ENCODE assay signal across 23 cellular contexts in genomic region chr11:69956669-69957190, GRCh38.
A peak's percentile ranks its signal among the peaks of the same experiment; 100 is the strongest.
DNase-seq lines count a peak whose midpoint lies in the region; ATAC-seq, FAIRE-seq and TF ChIP-seq lines count a peak whose summit lies in the region.
"Had no signal": no experiment of that assay in that cellular context is flagged by ENCODE, and none has a peak within 500 bp of the region (broad histone marks: within the 10 kb centered on the region; RNA-seq: fewer than 3 reads in every experiment).

No MANE protein-coding gene starts in this region.

- TF ChIP-seq POLR2A in A549 (IDR thresholded peaks at IDR 0.05; ENCODE audit: low read length) = no peak

- no peaks in the 10 kb centered on the region for H3K4me1 Mint-ChIP-seq in endothelial cell (ENCODE audit: unreplicated experiment)
- H3K4me1 Mint-ChIP-seq: CD4-positive, alpha-beta memory T cell had no signal

- H3K4me2 ChIP-seq in A549 (peak overlapping the region; percentile 62; the same call in 2 of the 3 replicates), mesenchymal stem cell (ENCODE audit: low read length, poor library complexity, severe bottlenecking) (no peak overlapping the region)

- H3K27ac ChIP-seq in A549 (peak overlapping the region; percentile 28 to 79; a peak in 4 of 6 replicates), RWPE2 (ENCODE audit: poor library complexity, severe bottlenecking) (no peak overlapping the region), mesenchymal stem cell (ENCODE audit: low read length, poor library complexity, severe bottlenecking) (no peak overlapping the region), lower lobe of right lung (no peak overlapping the region)
- H3K27ac ChIP-seq: HL-60, SK-N-MC had no signal

- no peak for TF ChIP-seq EP300 in A549 (IDR thresholded peaks at IDR 0.05)

- no peaks in the 10 kb centered on the region for H3K36me3 Mint-ChIP-seq in endothelial cell (ENCODE audit: low read depth, unreplicated experiment)
- H3K36me3 Mint-ChIP-seq: CD4-positive, alpha-beta memory T cell had no signal

- H3K23ac ChIP-seq in mesenchymal stem cell (ENCODE audit: low read length in 2 of 2) = no peak overlapping the region

- no peak overlapping the region for H2AK5ac ChIP-seq in mesenchymal stem cell (ENCODE audit: low read length, severe bottlenecking)

- TF ChIP-seq CTCF in A549 (IDR thresholded peaks at IDR 0.05) (no peak), RWPE2 (IDR thresholded peaks at IDR 0.05; ENCODE audit: poor library complexity, severe bottlenecking) (no peak), lower lobe of right lung (IDR thresholded peaks at IDR 0.05) (no peak), endothelial cell (IDR thresholded peaks at IDR 0.05; ENCODE audit: unreplicated experiment) (no peak)

- H2BK5ac ChIP-seq in mesenchymal stem cell (ENCODE audit: low read depth, low read length, poor library complexity, severe bottlenecking) = no peak overlapping the region

- peaks cover 12% of the 10 kb centered on the region for H3K27me3 Mint-ChIP-seq in endothelial cell (ENCODE audit: unreplicated experiment)

- peak overlapping the region in 1 of 2 experiments; percentile 53 for H3K14ac ChIP-seq in mesenchymal stem cell (ENCODE audit: low read length in 2 of 2)

- 87% methylated on average over 5 of the region's 8 CpGs for WGBS in A549 (ENCODE audit: missing lambda C conversion rate)
- WGBS in mesenchymal stem cell = 92% methylated on average over 8 of the region's 8 CpGs

- POLR2A ChIA-PET in A549 (lab: Yijun Ruan, JAX) = no interaction called here

- H2AFZ ChIP-seq in mesenchymal stem cell (ENCODE audit: low read depth, low read length) = no peak overlapping the region

- H3K4me3 ChIP-seq in A549 = no peak overlapping the region
- no peak overlapping the region for H3K4me3 ChIP-seq in RWPE2 (ENCODE audit: severe bottlenecking)
- H3K4me3 ChIP-seq in mesenchymal stem cell (ENCODE audit: insufficient read depth in 1 of 2, low read depth in 1 of 2, low read length in 2 of 2) = no peak overlapping the region
- no peak overlapping the region for H3K4me3 ChIP-seq in lower lobe of right lung
- H3K4me3 ChIP-seq: SK-N-MC had no signal

- peak overlapping the region in 1 of 2 experiments; percentile 30 for H3K18ac ChIP-seq in mesenchymal stem cell (ENCODE audit: low read depth in 1 of 2, low read length in 2 of 2)

- H3K9me3 ChIP-seq in A549 = peaks cover 16% of the 10 kb centered on the region; the same call in 2 of the 3 replicates
- H3K9me3 ChIP-seq in RWPE2 (ENCODE audit: severe bottlenecking) = no peaks in the 10 kb centered on the region
- peaks cover 9% of the 10 kb centered on the region for H3K9me3 ChIP-seq in mesenchymal stem cell (ENCODE audit: control insufficient read depth, low read length)
- no peaks in the 10 kb centered on the region for H3K9me3 ChIP-seq in lower lobe of right lung

- H2BK120ac ChIP-seq in mesenchymal stem cell (ENCODE audit: low read depth, low read length) = no peak overlapping the region

- peak overlapping the region; percentile 44 for H4K91ac ChIP-seq in mesenchymal stem cell (ENCODE audit: low read length)

- peak overlapping the region in 1 of 2 experiments; percentile 41 for H3K4ac ChIP-seq in mesenchymal stem cell (ENCODE audit: low read depth in 1 of 2, low read length in 2 of 2)

- H3K9ac ChIP-seq in mesenchymal stem cell (ENCODE audit: low read length) = no peak overlapping the region

- H3K27me3 ChIP-seq in RWPE2 (ENCODE audit: insufficient read depth, poor library complexity, severe bottlenecking) (no peaks in the 10 kb centered on the region), mesenchymal stem cell (ENCODE audit: control insufficient read depth in 1 of 2, insufficient read depth in 1 of 2, low read length in 2 of 2) (peaks cover 24 to 25% of the 10 kb centered on the region in 2 experiments), lower lobe of right lung (ENCODE audit: low read depth) (peaks cover 8% of the 10 kb centered on the region)

- ATAC-seq in A549 = no peak
- no peak for ATAC-seq in RWPE2 (ENCODE audit: low read depth)
- ATAC-seq in lower lobe of right lung = no peak

- no peak overlapping the region for H3K27ac Mint-ChIP-seq in endothelial cell (ENCODE audit: unreplicated experiment)
- H3K27ac Mint-ChIP-seq: CD4-positive, alpha-beta memory T cell had no signal

- FAIRE-seq in A549 (lab: Jason Lieb, UNC) = no peak

- H2BK15ac ChIP-seq in mesenchymal stem cell (ENCODE audit: low read depth, poor library complexity, severe bottlenecking) = no peak overlapping the region

- no peaks in the 10 kb centered on the region for H3K36me3 ChIP-seq in RWPE2 (ENCODE audit: low read depth)
- no peaks in the 10 kb centered on the region for H3K36me3 ChIP-seq in mesenchymal stem cell (ENCODE audit: control insufficient read depth in 1 of 2, insufficient read depth in 2 of 2, low read depth in 1 of 2, low read length in 2 of 2)
- H3K36me3 ChIP-seq in lower lobe of right lung = no peaks in the 10 kb centered on the region

- H3K79me1 ChIP-seq in mesenchymal stem cell (replicated peaks; ENCODE audit: low read length, poor library complexity, severe bottlenecking) = no peaks in the 10 kb centered on the region

- peaks cover 13% of the 10 kb centered on the region for H3K4me1 ChIP-seq in A549
- H3K4me1 ChIP-seq in RWPE2 (ENCODE audit: insufficient read depth, poor library complexity, severe bottlenecking) = no peaks in the 10 kb centered on the region
- peaks cover 13% of the 10 kb centered on the region for H3K4me1 ChIP-seq in mesenchymal stem cell (ENCODE audit: control insufficient read depth, insufficient read depth, low read depth, low read length)
- H3K4me1 ChIP-seq in lower lobe of right lung = no peaks in the 10 kb centered on the region

- H3K4me3 Mint-ChIP-seq in endothelial cell (ENCODE audit: unreplicated experiment) = no peak overlapping the region
- H3K4me3 Mint-ChIP-seq: CD4-positive, alpha-beta memory T cell had no signal

- DNase-seq in A549 (ENCODE audit: low read depth in 1 of 2, low spot score in 1 of 2) (no peak), RWPE2 (ENCODE audit: low spot score) (peak; percentile 38), mesenchymal stem cell (no peak), posterior vena cava (ENCODE audit: low spot score) (peak; percentile 58), lower lobe of right lung (no peak), endothelial cell (ENCODE audit: low spot score) (no peak), NCI-H1694 treated with DMSO at 0.1 percent for 48 hours (lab: John Stamatoyannopoulos, UW) (no peak), 8988T (no peak)
- DNase-seq: AML-193; C1 segment of cervical spinal cord; CD4-positive, alpha-beta memory T cell; COR-L47; DMS53; NCI-H1048; NCI-H1417 treated with DMSO at 0.1 percent for 48 hours; NCI-H187; NCI-H2081 treated with DMSO at 0.1 percent for 48 hours; NCI-H2171; NCI-H510A; NCI-H69; SIG-M5 had no signal

- CTCF ChIA-PET in A549 (lab: Yijun Ruan, JAX) = interaction anchor here (1.1 to 2.3 kb wide), 5 partner anchors 9 to 177 kb away, joined by 3 to 6 read pairs (median 4); no protein-coding TSS in a partner anchor

- peak overlapping the region; percentile 62 for H4K8ac ChIP-seq in mesenchymal stem cell (ENCODE audit: low read length)

- no peaks in the 10 kb centered on the region for H3K9me3 Mint-ChIP-seq in endothelial cell (ENCODE audit: unreplicated experiment)

- intact Hi-C loops in posterior vena cava (cut with DNase I) = no loop called here
- intact Hi-C loops in lower lobe of right lung (cut with DNase I) = no loop called here

- no peak for TF ChIP-seq RAD21 in A549 (conservative IDR thresholded peaks at IDR 0.05 in 1 of 2, IDR thresholded peaks at IDR 0.05 in 1 of 2)

- peak overlapping the region in 1 of 2 experiments; percentile 7 for H2BK12ac ChIP-seq in mesenchymal stem cell (ENCODE audit: low read length in 2 of 2)

TF ChIP-seq in A549, 52 proteins besides CTCF, POLR2A, EP300 and RAD21:
- TF ChIP-seq, protein P1, sequence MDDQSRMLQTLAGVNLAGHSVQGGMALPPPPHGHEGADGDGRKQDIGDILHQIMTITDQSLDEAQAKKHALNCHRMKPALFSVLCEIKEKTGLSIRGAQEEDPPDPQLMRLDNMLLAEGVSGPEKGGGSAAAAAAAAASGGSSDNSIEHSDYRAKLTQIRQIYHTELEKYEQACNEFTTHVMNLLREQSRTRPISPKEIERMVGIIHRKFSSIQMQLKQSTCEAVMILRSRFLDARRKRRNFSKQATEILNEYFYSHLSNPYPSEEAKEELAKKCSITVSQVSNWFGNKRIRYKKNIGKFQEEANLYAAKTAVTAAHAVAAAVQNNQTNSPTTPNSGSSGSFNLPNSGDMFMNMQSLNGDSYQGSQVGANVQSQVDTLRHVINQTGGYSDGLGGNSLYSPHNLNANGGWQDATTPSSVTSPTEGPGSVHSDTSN (IDR thresholded peaks at IDR 0.05) = no peak
- TF ChIP-seq EHMT2 (IDR thresholded peaks at IDR 0.05; ENCODE audit: low read depth) (no peak), RFX5 (IDR thresholded peaks at IDR 0.05) (no peak), PHF8 (IDR thresholded peaks at IDR 0.05; ENCODE audit: borderline replicate concordance, low read depth) (no peak), ZFP36 (IDR thresholded peaks at IDR 0.05; ENCODE audit: borderline replicate concordance, partially characterized antibody) (no peak), BHLHE40 (IDR thresholded peaks at IDR 0.05; ENCODE audit: low read depth, low read length) (no peak), POLR2AphosphoS2 (conservative IDR thresholded peaks at IDR 0.05; ENCODE audit: low read length) (no peak), RARB (CRISPR knock-in tag; IDR thresholded peaks at IDR 0.05) (no peak), ZC3H11A (IDR thresholded peaks at IDR 0.05) (no peak), CEBPB (IDR thresholded peaks at IDR 0.05) (no peak), GATA3 (IDR thresholded peaks at IDR 0.05; ENCODE audit: borderline replicate concordance) (no peak), ZNF302 (CRISPR knock-in tag; IDR thresholded peaks at IDR 0.05) (no peak), KDM5A (IDR thresholded peaks at IDR 0.05) (no peak), FOXS1 (CRISPR knock-in tag; IDR thresholded peaks at IDR 0.05) (no peak)
- TF ChIP-seq, protein P2, sequence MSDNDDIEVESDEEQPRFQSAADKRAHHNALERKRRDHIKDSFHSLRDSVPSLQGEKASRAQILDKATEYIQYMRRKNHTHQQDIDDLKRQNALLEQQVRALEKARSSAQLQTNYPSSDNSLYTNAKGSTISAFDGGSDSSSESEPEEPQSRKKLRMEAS (IDR thresholded peaks at IDR 0.05) = no peak

Comparison
In these comparisons a context has a peak if more than half of its experiments do, and no peak if none do; other contexts are left out.
1. DNase-seq: peak in RWPE2 (single experiment) and posterior vena cava (single experiment); none in A549 (0 of 2), mesenchymal stem cell (single experiment), lower lobe of right lung (single experiment), endothelial cell (single experiment), NCI-H1694 treated with DMSO at 0.1 percent for 48 hours (single experiment) and 8988T (single experiment).
2. H3K27ac ChIP-seq: peak in A549 (2 of 2); none in RWPE2 (single experiment), mesenchymal stem cell (single experiment) and lower lobe of right lung (single experiment).